Comparison of ENCODE assay signal across 17 cellular contexts in genomic region chr6:84645563-84646266, GRCh38.
A peak's percentile ranks its signal among the peaks of the same experiment; 100 is the strongest.
DNase-seq lines count a peak whose midpoint lies in the region; ATAC-seq and TF ChIP-seq lines count a peak whose summit lies in the region.
"Had no signal": no experiment of that assay in that cellular context is flagged by ENCODE, and none has a peak within 500 bp of the region (broad histone marks: within the 10 kb centered on the region; RNA-seq: fewer than 3 reads in every experiment).

No MANE protein-coding gene starts in this region.

- no peak for ATAC-seq in HG03097 (IDR thresholded peaks at IDR 0.05; ENCODE audit: low FRiP score, unreplicated experiment)
- ATAC-seq in omental fat pad (ENCODE audit: low FRiP score) = no peak
- no peak for ATAC-seq in gastrocnemius medialis

- no peak for TF ChIP-seq POLR2A in gastrocnemius medialis (IDR thresholded peaks at IDR 0.05)

- no peak overlapping the region for H3K4me3 ChIP-seq in PC-9
- no peak overlapping the region for H3K4me3 ChIP-seq in osteoblast (ENCODE audit: insufficient read depth, low read length)
- no peak overlapping the region for H3K4me3 ChIP-seq in gastrocnemius medialis
- H3K4me3 ChIP-seq: BLaER1, dorsolateral prefrontal cortex had no signal

- no TSS peak for BruUV-seq in PC-9 (replicated peaks; lab: Mats Ljungman, UMichigan)

- H3K4me2 ChIP-seq in PC-9 = peak overlapping the region; percentile 49
- H3K4me2 ChIP-seq in osteoblast (ENCODE audit: insufficient read depth, low read length) = peak overlapping the region; percentile 49
- H3K4me2 ChIP-seq: BLaER1 had no signal

- POLR2A ChIA-PET in PC-9 (lab: Charles Lee; ENCODE audit: unreplicated experiment) = interaction anchor here (0.6 kb wide), 1 partner anchor 40 kb away, joined by 3 read pairs; no protein-coding TSS in a partner anchor

- no peaks in the 10 kb centered on the region for H3K36me3 Mint-ChIP-seq in chondrocyte (ENCODE audit: low read depth)

- H3K4me3 Mint-ChIP-seq in chondrocyte (ENCODE audit: unreplicated experiment) = no peak overlapping the region
- H3K4me3 Mint-ChIP-seq: activated T-helper 1 cell treated with anti-CD3 and anti-CD28 coated beads, Interleukin-12 subunit alpha, Interleukin-12 subunit beta, Interleukin-2, Interleukin-4 antibody, amounts not matched to agents 30 ng/mL and 10 ng/mL and 1 ng/mL, durations not matched to agents 14 hours and 24 hours and 36 hours had no signal

- H3K9me3 ChIP-seq in PC-9 (ENCODE audit: insufficient read depth, low read depth) (no peaks in the 10 kb centered on the region), osteoblast (ENCODE audit: low read depth, low read length) (no peaks in the 10 kb centered on the region), gastrocnemius medialis (no peaks in the 10 kb centered on the region)
- H3K9me3 ChIP-seq: BLaER1 had no signal

- H3F3A ChIP-seq in PC-9 (ENCODE audit: insufficient read depth, low read depth) = peaks cover 24% of the 10 kb centered on the region

- H3K27ac ChIP-seq in PC-9 = peak overlapping the region; percentile 71
- H3K27ac ChIP-seq in osteoblast (ENCODE audit: low read depth, low read length) = peak overlapping the region; percentile 57
- H3K27ac ChIP-seq in gastrocnemius medialis = no peak overlapping the region
- H3K27ac ChIP-seq: BLaER1, dorsolateral prefrontal cortex, parathyroid adenoma had no signal

- no peaks in the 10 kb centered on the region for H3K79me2 ChIP-seq in PC-9 (ENCODE audit: low read depth)
- no peaks in the 10 kb centered on the region for H3K79me2 ChIP-seq in osteoblast (ENCODE audit: insufficient read depth, low read length)
- H3K79me2 ChIP-seq: parathyroid adenoma had no signal

- intact Hi-C loops in PC-9 (cut with micrococcal nuclease; ENCODE audit: unreplicated experiment) (loop anchor here (1.0 to 5.0 kb wide), 2 partner anchors 10 to 178 kb away; no protein-coding TSS in a partner anchor), gastrocnemius medialis (cut with DNase I; ENCODE audit: low total_unique reads) (no loop called here)

- H3K27ac Mint-ChIP-seq in chondrocyte (ENCODE audit: unreplicated experiment) = no peak overlapping the region
- H3K27ac Mint-ChIP-seq: activated T-helper 1 cell treated with anti-CD3 and anti-CD28 coated beads, Interleukin-12 subunit alpha, Interleukin-12 subunit beta, Interleukin-2, Interleukin-4 antibody, amounts not matched to agents 30 ng/mL and 10 ng/mL and 1 ng/mL, durations not matched to agents 14 hours and 24 hours and 36 hours had no signal

- TF ChIP-seq CTCF in PC-9 (conservative IDR thresholded peaks at IDR 0.05) (no peak), osteoblast (IDR thresholded peaks at IDR 0.05; ENCODE audit: extremely low read depth, low read depth, low read length) (no peak), omental fat pad (IDR thresholded peaks at IDR 0.05) (no peak), chondrocyte (IDR thresholded peaks at IDR 0.05) (no peak), gastrocnemius medialis (IDR thresholded peaks at IDR 0.05 in 4 of 5, conservative IDR thresholded peaks at IDR 0.05 in 1 of 5) (no peak)

- CTCF ChIA-PET in PC-9 (lab: Charles Lee) = no interaction called here

- H2AFZ ChIP-seq in PC-9 (no peak overlapping the region), osteoblast (ENCODE audit: low read length) (no peak overlapping the region)
- H2AFZ ChIP-seq: parathyroid adenoma had no signal

- no peaks in the 10 kb centered on the region for H4K20me1 ChIP-seq in PC-9 (ENCODE audit: insufficient read depth)
- H4K20me1 ChIP-seq in osteoblast (ENCODE audit: insufficient read depth, low read length) = no peaks in the 10 kb centered on the region
- H4K20me1 ChIP-seq: BLaER1 had no signal

- no peaks in the 10 kb centered on the region for H3K9me2 ChIP-seq in PC-9 (ENCODE audit: insufficient read depth)

- H3K36me3 ChIP-seq in PC-9 (ENCODE audit: low read depth) = no peaks in the 10 kb centered on the region
- H3K36me3 ChIP-seq in osteoblast (ENCODE audit: insufficient read depth, low read length) = no peaks in the 10 kb centered on the region
- H3K36me3 ChIP-seq in gastrocnemius medialis = no peaks in the 10 kb centered on the region
- H3K36me3 ChIP-seq: BLaER1 had no signal

- H3K4me1 Mint-ChIP-seq in chondrocyte (ENCODE audit: low read depth) = peaks cover 38% of the 10 kb centered on the region

- DNase-seq in EL (peak; percentile 78), PC-9 (peak in 1 of 2 experiments; percentile 75), dermis blood vessel endothelial cell (peak; percentile 74), osteoblast (ENCODE audit: insufficient read length, low spot score, missing footprints) (no peak), omental fat pad (ENCODE audit: low spot score) (no peak), chondrocyte (ENCODE audit: low spot score) (no peak), gastrocnemius medialis (no peak)
- DNase-seq: activated CD4-positive, alpha-beta T cell treated with anti-CD3 and anti-CD28 coated beads, Interleukin-2, amount 50 U/mL, for 1 hour; dorsolateral prefrontal cortex; kidney; NCI-H2081 treated with DMSO at 0.1 percent for 48 hours; NCI-H748 treated with DMSO at 0.1 percent for 48 hours; RPMI8226 had no signal

- H3K27me3 ChIP-seq in PC-9 (ENCODE audit: insufficient read depth, low read depth) = no peaks in the 10 kb centered on the region
- no peaks in the 10 kb centered on the region for H3K27me3 ChIP-seq in osteoblast (ENCODE audit: insufficient read depth, low read length)
- no peaks in the 10 kb centered on the region for H3K27me3 ChIP-seq in gastrocnemius medialis
- H3K27me3 ChIP-seq: BLaER1 had no signal

- H3K4me1 ChIP-seq in PC-9 (replicated peaks; ENCODE audit: insufficient read depth) = peaks cover 41% of the 10 kb centered on the region
- H3K4me1 ChIP-seq in osteoblast (ENCODE audit: insufficient read depth, low read length) = peaks cover 28% of the 10 kb centered on the region
- no peaks in the 10 kb centered on the region for H3K4me1 ChIP-seq in gastrocnemius medialis
- H3K4me1 ChIP-seq: BLaER1, parathyroid adenoma had no signal

- H3K9me3 Mint-ChIP-seq in chondrocyte (ENCODE audit: low read depth) = no peaks in the 10 kb centered on the region
- H3K9me3 Mint-ChIP-seq: activated T-helper 1 cell treated with anti-CD3 and anti-CD28 coated beads, Interleukin-12 subunit alpha, Interleukin-12 subunit beta, Interleukin-2, Interleukin-4 antibody, amounts not matched to agents 30 ng/mL and 10 ng/mL and 1 ng/mL, durations not matched to agents 14 hours and 24 hours and 36 hours had no signal

- in situ Hi-C loops in gastrocnemius medialis (cut with MboI; ENCODE audit: low sequenced_read_pairs in 4 of 4) = no loop called here

- H3K27me3 Mint-ChIP-seq in chondrocyte (ENCODE audit: low read depth) = no peaks in the 10 kb centered on the region

Comparison
In these comparisons a context has a peak if more than half of its experiments do, and no peak if none do; other contexts are left out.
1. DNase-seq: peak in EL (single experiment) and dermis blood vessel endothelial cell (single experiment); none in osteoblast (single experiment), omental fat pad (single experiment), chondrocyte (single experiment) and gastrocnemius medialis (0 of 2).
2. H3K27ac ChIP-seq: peak in PC-9 (single experiment) and osteoblast (single experiment); none in gastrocnemius medialis (0 of 4).